In genomic region chr1:90716243-90716551, GRCh38 we compare ENCODE assay signal across 18 cellular contexts. TPM values are rescaled to one million over a fixed set of nuclear protein-coding genes. Genes with fewer than 3 reads are reported as not detected.
DNase-seq lines count a peak whose midpoint lies in the region; ATAC-seq, FAIRE-seq and TF ChIP-seq lines count a peak whose summit lies in the region.
"Had no signal": no experiment of that assay in that cellular context is flagged by ENCODE, and none has a peak within 500 bp of the region (broad histone marks: within the 10 kb centered on the region; RNA-seq: fewer than 3 reads in every experiment).

No MANE protein-coding gene starts in this region.

- ATAC-seq in CD4-positive, alpha-beta T cell (ENCODE audit: poor library complexity) = no peak
- ATAC-seq in central memory CD8-positive, alpha-beta T cell (replicated peaks; ENCODE audit: extremely low read depth, poor library complexity, severe bottlenecking) = no peak
- ATAC-seq in GM21528 (IDR thresholded peaks at IDR 0.05; ENCODE audit: low FRiP score, unreplicated experiment) = no peak
- no peak for ATAC-seq in HG03439 (IDR thresholded peaks at IDR 0.05; ENCODE audit: unreplicated experiment)
- ATAC-seq: upper lobe of right lung had no signal

- H3K27ac Mint-ChIP-seq in CD4-positive, alpha-beta T cell = no peak overlapping the region
- peak overlapping the region; percentile 49 for H3K27ac Mint-ChIP-seq in central memory CD8-positive, alpha-beta T cell (ENCODE audit: low read depth)
- H3K27ac Mint-ChIP-seq in nephron progenitor cell = no peak overlapping the region
- H3K27ac Mint-ChIP-seq: activated naive CD4-positive, alpha-beta T cell treated with anti-CD3 and anti-CD28 coated beads, Interleukin-2, amount 50 U/mL, for 24 hours had no signal

- FAIRE-seq in H54 (lab: Jason Lieb, UNC) = no peak

- CTCF ChIA-PET in CD4-positive, alpha-beta T cell (lab: Charles Lee) = interaction anchor here (0.6 kb wide), 1 partner anchor 11 kb away, joined by 3 read pairs; no protein-coding TSS in a partner anchor
- CTCF ChIA-PET in HEK293 (lab: Yijun Ruan, JAX) = interaction anchor here (0.6 to 1.6 kb wide), 2 partner anchors 9 to 101 kb away, joined by 3 read pairs; no protein-coding TSS in a partner anchor

- H3K4me1 Mint-ChIP-seq in CD4-positive, alpha-beta T cell (ENCODE audit: low read depth) = peaks cover 23% of the 10 kb centered on the region
- H3K4me1 Mint-ChIP-seq in central memory CD8-positive, alpha-beta T cell = peaks cover 12% of the 10 kb centered on the region
- peaks cover 22% of the 10 kb centered on the region for H3K4me1 Mint-ChIP-seq in nephron progenitor cell

- no peak for DNase-seq in CD4-positive, alpha-beta T cell
- DNase-seq in central memory CD8-positive, alpha-beta T cell (ENCODE audit: low spot score in 2 of 2) = no peak
- no peak for DNase-seq in nephron progenitor cell
- DNase-seq in mesenteric fat pad (ENCODE audit: low spot score) = no peak
- DNase-seq in H54 (ENCODE audit: insufficient read length, low spot score) = no peak
- DNase-seq: DMS 273 treated with DMSO at 0.1 percent for 48 hours; KG1; NCI-H1417 treated with DMSO at 0.1 percent for 48 hours; stimulated activated CD4-positive, alpha-beta T cell treated with anti-CD3 and anti-CD28 coated beads, Interleukin-4, amount 100 ng/mL, for 4 hours; upper lobe of right lung had no signal

- POLR2A ChIA-PET in CD4-positive, alpha-beta T cell (lab: Charles Lee) = interaction anchor here (0.7 to 1.0 kb wide), 2 partner anchors 12 to 306 kb away, joined by 3 to 4 read pairs; partner anchors contain the start of gene ZNF644
- POLR2A ChIA-PET in HEK293 (lab: Yijun Ruan, JAX) = no interaction called here

- no peak overlapping the region for H3K27ac ChIP-seq in CD4-positive, alpha-beta T cell (ENCODE audit: low read depth, low read length)
- H3K27ac ChIP-seq in HEK293 (ENCODE audit: extremely low read depth, low read depth, low read length) = no peak overlapping the region; the same call in 1 of the 2 replicates
- H3K27ac ChIP-seq: upper lobe of right lung had no signal

- peaks cover 8% of the 10 kb centered on the region for H3K9me3 Mint-ChIP-seq in CD4-positive, alpha-beta T cell
- H3K9me3 Mint-ChIP-seq in central memory CD8-positive, alpha-beta T cell = no peaks in the 10 kb centered on the region
- H3K9me3 Mint-ChIP-seq in nephron progenitor cell = peaks cover 1% of the 10 kb centered on the region

- no peak for TF ChIP-seq CTCF in CD4-positive, alpha-beta T cell (IDR thresholded peaks at IDR 0.05)
- TF ChIP-seq CTCF in HEK293 (tag by site-specific recombination; IDR thresholded peaks at IDR 0.05) (no peak), nephron progenitor cell (IDR thresholded peaks at IDR 0.05) (no peak)

- H3K9me3 ChIP-seq in CD4-positive, alpha-beta T cell (ENCODE audit: control insufficient read depth, low read length) = peaks cover 34% of the 10 kb centered on the region
- H3K9me3 ChIP-seq in HEK293 (ENCODE audit: control insufficient read depth, insufficient read depth, low read depth, low read length) = no peaks in the 10 kb centered on the region
- H3K9me3 ChIP-seq: upper lobe of right lung had no signal

- no peak for TF ChIP-seq POLR2A in H54 (IDR thresholded peaks at IDR 0.05; ENCODE audit: low read depth, low read length)

- H3K27me3 ChIP-seq in CD4-positive, alpha-beta T cell (ENCODE audit: control insufficient read depth, insufficient read depth, low read length) = peaks cover 95% of the 10 kb centered on the region

- H3K4me3 Mint-ChIP-seq in CD4-positive, alpha-beta T cell = peak overlapping the region; percentile 62
- H3K4me3 Mint-ChIP-seq in central memory CD8-positive, alpha-beta T cell = peak overlapping the region; percentile 71
- H3K4me3 Mint-ChIP-seq in nephron progenitor cell = peak overlapping the region; percentile 61
- H3K4me3 Mint-ChIP-seq: activated naive CD4-positive, alpha-beta T cell treated with anti-CD3 and anti-CD28 coated beads, Interleukin-2, amount 50 U/mL, for 24 hours had no signal

- peaks cover 92% of the 10 kb centered on the region for H3K27me3 Mint-ChIP-seq in CD4-positive, alpha-beta T cell
- H3K27me3 Mint-ChIP-seq in central memory CD8-positive, alpha-beta T cell = peaks cover 100% of the 10 kb centered on the region
- H3K27me3 Mint-ChIP-seq in nephron progenitor cell (ENCODE audit: low read depth, poor library complexity) = peaks cover 100% of the 10 kb centered on the region

- H3K36me3 ChIP-seq in HEK293 (ENCODE audit: control insufficient read depth in 2 of 2, insufficient read depth in 1 of 2, low read length in 2 of 2) = no peaks in the 10 kb centered on the region
- H3K36me3 ChIP-seq: upper lobe of right lung had no signal

- peak overlapping the region; percentile 15 for H3K4me3 ChIP-seq in HEK293 (ENCODE audit: low read depth, low read length)
- H3K4me3 ChIP-seq: lung, upper lobe of right lung had no signal

- intact Hi-C loops in CD4-positive, alpha-beta T cell (cut with DNase I, micrococcal nuclease) = no loop called here

- peaks cover 15% of the 10 kb centered on the region for H3K36me3 Mint-ChIP-seq in CD4-positive, alpha-beta T cell (ENCODE audit: low read depth)
- H3K36me3 Mint-ChIP-seq in central memory CD8-positive, alpha-beta T cell (ENCODE audit: insufficient read depth) = peaks cover 27% of the 10 kb centered on the region
- H3K36me3 Mint-ChIP-seq in nephron progenitor cell (ENCODE audit: low read depth) = no peaks in the 10 kb centered on the region

- peaks cover 3% of the 10 kb centered on the region; the same call in 1 of the 2 replicates for H3K4me1 ChIP-seq in HEK293 (ENCODE audit: control insufficient read depth, insufficient read depth, low read length)

TF ChIP-seq in HEK293, 187 proteins besides CTCF, POLR2A, EP300 and RAD21:
- TF ChIP-seq GLIS2 (tag by site-specific recombination; IDR thresholded peaks at IDR 0.05) (no peak), ZNF501 (tag by site-specific recombination; IDR thresholded peaks at IDR 0.05) (no peak), SCRT1 (tag by site-specific recombination; IDR thresholded peaks at IDR 0.05; ENCODE audit: borderline replicate concordance) (no peak), ZXDB (tag by site-specific recombination; IDR thresholded peaks at IDR 0.05) (no peak), ZNF701 (tag by site-specific recombination; IDR thresholded peaks at IDR 0.05) (no peak), ZNF280C (tag by site-specific recombination; IDR thresholded peaks at IDR 0.05) (no peak), ZNF488 (tag by site-specific recombination; IDR thresholded peaks at IDR 0.05) (no peak), ZNF341 (tag by site-specific recombination; IDR thresholded peaks at IDR 0.05; ENCODE audit: low read depth) (0 out of 2 replicates have a peak, but pooled peaks have one; percentile 9), PBX3 (CRISPR knock-in tag; IDR thresholded peaks at IDR 0.05) (no peak), GLIS1 (tag by site-specific recombination; IDR thresholded peaks at IDR 0.05) (peak; percentile 29), ZBTB8A (tag by site-specific recombination; IDR thresholded peaks at IDR 0.05) (peak; percentile 32; the same call in 1 of the 2 replicates), ZNF560 (tag by site-specific recombination; IDR thresholded peaks at IDR 0.05; ENCODE audit: borderline replicate concordance) (no peak), WT1 (tag by site-specific recombination; IDR thresholded peaks at IDR 0.05) (no peak), ZNF16 (tag by site-specific recombination; IDR thresholded peaks at IDR 0.05; ENCODE audit: low read depth) (no peak)

RNA-seq across cellular contexts. Expression of gene BARHL2, which starts 0.9 kb away (rescaled TPM):
- total RNA-seq in CD4-positive, alpha-beta T cell = not detected
- not detected for total RNA-seq in mesenteric fat pad
- total RNA-seq: activated CD8-positive, alpha-beta memory T cell treated with anti-CD3 and anti-CD28 coated beads for 36 hours; fibroblast of villous mesenchyme; lung; omental fat pad; upper lobe of right lung had no signal
